3 cellular contexts compared by ENCODE assay signal in the genomic region with DNA sequence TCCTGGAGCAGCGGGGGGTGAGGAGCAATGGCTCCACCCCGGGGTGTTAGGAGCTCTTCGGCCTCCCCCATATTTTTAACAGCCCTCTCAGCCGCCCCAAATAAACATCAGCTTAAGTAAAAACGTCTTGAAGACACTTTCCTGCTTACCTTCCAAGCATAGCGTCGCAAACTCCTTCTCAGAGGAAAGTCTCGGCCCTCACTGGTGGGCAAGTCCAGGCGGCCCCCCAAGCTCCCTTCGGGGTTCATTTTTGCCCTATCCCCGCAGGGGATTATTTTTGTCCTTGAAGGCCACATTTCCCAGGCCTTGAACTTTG.
TF ChIP-seq lines count a peak whose summit lies in the region.

No MANE protein-coding gene starts in this region.

TF ChIP-seq in A549, 52 proteins besides CTCF, POLR2A, EP300 and RAD21 (continues in another document):
- TF ChIP-seq, protein P1, sequence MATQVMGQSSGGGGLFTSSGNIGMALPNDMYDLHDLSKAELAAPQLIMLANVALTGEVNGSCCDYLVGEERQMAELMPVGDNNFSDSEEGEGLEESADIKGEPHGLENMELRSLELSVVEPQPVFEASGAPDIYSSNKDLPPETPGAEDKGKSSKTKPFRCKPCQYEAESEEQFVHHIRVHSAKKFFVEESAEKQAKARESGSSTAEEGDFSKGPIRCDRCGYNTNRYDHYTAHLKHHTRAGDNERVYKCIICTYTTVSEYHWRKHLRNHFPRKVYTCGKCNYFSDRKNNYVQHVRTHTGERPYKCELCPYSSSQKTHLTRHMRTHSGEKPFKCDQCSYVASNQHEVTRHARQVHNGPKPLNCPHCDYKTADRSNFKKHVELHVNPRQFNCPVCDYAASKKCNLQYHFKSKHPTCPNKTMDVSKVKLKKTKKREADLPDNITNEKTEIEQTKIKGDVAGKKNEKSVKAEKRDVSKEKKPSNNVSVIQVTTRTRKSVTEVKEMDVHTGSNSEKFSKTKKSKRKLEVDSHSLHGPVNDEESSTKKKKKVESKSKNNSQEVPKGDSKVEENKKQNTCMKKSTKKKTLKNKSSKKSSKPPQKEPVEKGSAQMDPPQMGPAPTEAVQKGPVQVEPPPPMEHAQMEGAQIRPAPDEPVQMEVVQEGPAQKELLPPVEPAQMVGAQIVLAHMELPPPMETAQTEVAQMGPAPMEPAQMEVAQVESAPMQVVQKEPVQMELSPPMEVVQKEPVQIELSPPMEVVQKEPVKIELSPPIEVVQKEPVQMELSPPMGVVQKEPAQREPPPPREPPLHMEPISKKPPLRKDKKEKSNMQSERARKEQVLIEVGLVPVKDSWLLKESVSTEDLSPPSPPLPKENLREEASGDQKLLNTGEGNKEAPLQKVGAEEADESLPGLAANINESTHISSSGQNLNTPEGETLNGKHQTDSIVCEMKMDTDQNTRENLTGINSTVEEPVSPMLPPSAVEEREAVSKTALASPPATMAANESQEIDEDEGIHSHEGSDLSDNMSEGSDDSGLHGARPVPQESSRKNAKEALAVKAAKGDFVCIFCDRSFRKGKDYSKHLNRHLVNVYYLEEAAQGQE (IDR thresholded peaks at IDR 0.05): no peak
- TF ChIP-seq, protein P2, sequence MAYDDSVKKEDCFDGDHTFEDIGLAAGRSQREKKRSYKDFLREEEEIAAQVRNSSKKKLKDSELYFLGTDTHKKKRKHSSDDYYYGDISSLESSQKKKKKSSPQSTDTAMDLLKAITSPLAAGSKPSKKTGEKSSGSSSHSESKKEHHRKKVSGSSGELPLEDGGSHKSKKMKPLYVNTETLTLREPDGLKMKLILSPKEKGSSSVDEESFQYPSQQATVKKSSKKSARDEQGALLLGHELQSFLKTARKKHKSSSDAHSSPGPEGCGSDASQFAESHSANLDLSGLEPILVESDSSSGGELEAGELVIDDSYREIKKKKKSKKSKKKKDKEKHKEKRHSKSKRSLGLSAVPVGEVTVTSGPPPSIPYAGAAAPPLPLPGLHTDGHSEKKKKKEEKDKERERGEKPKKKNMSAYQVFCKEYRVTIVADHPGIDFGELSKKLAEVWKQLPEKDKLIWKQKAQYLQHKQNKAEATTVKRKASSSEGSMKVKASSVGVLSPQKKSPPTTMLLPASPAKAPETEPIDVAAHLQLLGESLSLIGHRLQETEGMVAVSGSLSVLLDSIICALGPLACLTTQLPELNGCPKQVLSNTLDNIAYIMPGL (CRISPR knock-in tag; IDR thresholded peaks at IDR 0.05; ENCODE audit: borderline replicate concordance): no peak
- TF ChIP-seq PHF8 (IDR thresholded peaks at IDR 0.05; ENCODE audit: borderline replicate concordance, low read depth): no peak
- no peak for TF ChIP-seq SMC3 (IDR thresholded peaks at IDR 0.05)
- TF ChIP-seq, protein P3, sequence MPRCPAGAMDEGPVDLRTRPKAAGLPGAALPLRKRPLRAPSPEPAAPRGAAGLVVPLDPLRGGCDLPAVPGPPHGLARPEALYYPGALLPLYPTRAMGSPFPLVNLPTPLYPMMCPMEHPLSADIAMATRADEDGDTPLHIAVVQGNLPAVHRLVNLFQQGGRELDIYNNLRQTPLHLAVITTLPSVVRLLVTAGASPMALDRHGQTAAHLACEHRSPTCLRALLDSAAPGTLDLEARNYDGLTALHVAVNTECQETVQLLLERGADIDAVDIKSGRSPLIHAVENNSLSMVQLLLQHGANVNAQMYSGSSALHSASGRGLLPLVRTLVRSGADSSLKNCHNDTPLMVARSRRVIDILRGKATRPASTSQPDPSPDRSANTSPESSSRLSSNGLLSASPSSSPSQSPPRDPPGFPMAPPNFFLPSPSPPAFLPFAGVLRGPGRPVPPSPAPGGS (IDR thresholded peaks at IDR 0.05): no peak
- TF ChIP-seq HOXA7 (CRISPR knock-in tag; IDR thresholded peaks at IDR 0.05): no peak
- no peak for TF ChIP-seq RARB (CRISPR knock-in tag; IDR thresholded peaks at IDR 0.05)
- TF ChIP-seq MAZ (IDR thresholded peaks at IDR 0.05; ENCODE audit: borderline replicate concordance, low read depth, low read length): no peak
- no peak for TF ChIP-seq NR3C1 (IDR thresholded peaks at IDR 0.05)
- no peak for TF ChIP-seq FOSB (CRISPR knock-in tag; IDR thresholded peaks at IDR 0.05)
- no peak for TF ChIP-seq ZSCAN20 (CRISPR knock-in tag; IDR thresholded peaks at IDR 0.05)
- TF ChIP-seq CBX2 (IDR thresholded peaks at IDR 0.05; ENCODE audit: borderline replicate concordance, low read depth): no peak
- no peak for TF ChIP-seq CHD4 (IDR thresholded peaks at IDR 0.05; ENCODE audit: borderline replicate concordance)
- TF ChIP-seq ESRRA (IDR thresholded peaks at IDR 0.05; ENCODE audit: borderline replicate concordance, low read length): no peak

TF ChIP-seq in HEK293, 187 proteins besides CTCF, POLR2A, EP300 and RAD21:
- TF ChIP-seq ZNF48 (tag by site-specific recombination; IDR thresholded peaks at IDR 0.05): no peak
- no peak for TF ChIP-seq ZNF423 (tag by site-specific recombination; IDR thresholded peaks at IDR 0.05)
- no peak for TF ChIP-seq ZNF19 (tag by site-specific recombination; IDR thresholded peaks at IDR 0.05; ENCODE audit: low read depth)
- peak; percentile 15; the same call in 1 of the 2 replicates for TF ChIP-seq ZNF341 (tag by site-specific recombination; IDR thresholded peaks at IDR 0.05; ENCODE audit: low read depth)
- TF ChIP-seq SP3 (tag by site-specific recombination; IDR thresholded peaks at IDR 0.05): no peak
- TF ChIP-seq GLIS2 (tag by site-specific recombination; IDR thresholded peaks at IDR 0.05): peak; percentile 45; the same call in 1 of the 2 replicates
TF ChIP-seq in HEK293: peak in this region for 2.

TF ChIP-seq in GM12878, 131 proteins besides CTCF, POLR2A, EP300 and RAD21:
- TF ChIP-seq SMAD1 (IDR thresholded peaks at IDR 0.05; ENCODE audit: low read depth, partially characterized antibody): peak; percentile 38
- TF ChIP-seq POLR2AphosphoS5 (IDR thresholded peaks at IDR 0.05; ENCODE audit: low read length): peak; percentile 49; the same call in 1 of the 2 replicates
- no peak for TF ChIP-seq BHLHE40 (IDR thresholded peaks at IDR 0.05; ENCODE audit: borderline replicate concordance in 1 of 2, low read depth in 2 of 2, low read length in 1 of 2)
- TF ChIP-seq, protein P4, sequence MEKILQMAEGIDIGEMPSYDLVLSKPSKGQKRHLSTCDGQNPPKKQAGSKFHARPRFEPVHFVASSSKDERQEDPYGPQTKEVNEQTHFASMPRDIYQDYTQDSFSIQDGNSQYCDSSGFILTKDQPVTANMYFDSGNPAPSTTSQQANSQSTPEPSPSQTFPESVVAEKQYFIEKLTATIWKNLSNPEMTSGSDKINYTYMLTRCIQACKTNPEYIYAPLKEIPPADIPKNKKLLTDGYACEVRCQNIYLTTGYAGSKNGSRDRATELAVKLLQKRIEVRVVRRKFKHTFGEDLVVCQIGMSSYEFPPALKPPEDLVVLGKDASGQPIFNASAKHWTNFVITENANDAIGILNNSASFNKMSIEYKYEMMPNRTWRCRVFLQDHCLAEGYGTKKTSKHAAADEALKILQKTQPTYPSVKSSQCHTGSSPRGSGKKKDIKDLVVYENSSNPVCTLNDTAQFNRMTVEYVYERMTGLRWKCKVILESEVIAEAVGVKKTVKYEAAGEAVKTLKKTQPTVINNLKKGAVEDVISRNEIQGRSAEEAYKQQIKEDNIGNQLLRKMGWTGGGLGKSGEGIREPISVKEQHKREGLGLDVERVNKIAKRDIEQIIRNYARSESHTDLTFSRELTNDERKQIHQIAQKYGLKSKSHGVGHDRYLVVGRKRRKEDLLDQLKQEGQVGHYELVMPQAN (conservative IDR thresholded peaks at IDR 0.05): 0 out of 2 replicates have a peak, but pooled peaks have one; percentile 11
